ENCODE assay signal across 1 cellular context in the genomic region with DNA sequence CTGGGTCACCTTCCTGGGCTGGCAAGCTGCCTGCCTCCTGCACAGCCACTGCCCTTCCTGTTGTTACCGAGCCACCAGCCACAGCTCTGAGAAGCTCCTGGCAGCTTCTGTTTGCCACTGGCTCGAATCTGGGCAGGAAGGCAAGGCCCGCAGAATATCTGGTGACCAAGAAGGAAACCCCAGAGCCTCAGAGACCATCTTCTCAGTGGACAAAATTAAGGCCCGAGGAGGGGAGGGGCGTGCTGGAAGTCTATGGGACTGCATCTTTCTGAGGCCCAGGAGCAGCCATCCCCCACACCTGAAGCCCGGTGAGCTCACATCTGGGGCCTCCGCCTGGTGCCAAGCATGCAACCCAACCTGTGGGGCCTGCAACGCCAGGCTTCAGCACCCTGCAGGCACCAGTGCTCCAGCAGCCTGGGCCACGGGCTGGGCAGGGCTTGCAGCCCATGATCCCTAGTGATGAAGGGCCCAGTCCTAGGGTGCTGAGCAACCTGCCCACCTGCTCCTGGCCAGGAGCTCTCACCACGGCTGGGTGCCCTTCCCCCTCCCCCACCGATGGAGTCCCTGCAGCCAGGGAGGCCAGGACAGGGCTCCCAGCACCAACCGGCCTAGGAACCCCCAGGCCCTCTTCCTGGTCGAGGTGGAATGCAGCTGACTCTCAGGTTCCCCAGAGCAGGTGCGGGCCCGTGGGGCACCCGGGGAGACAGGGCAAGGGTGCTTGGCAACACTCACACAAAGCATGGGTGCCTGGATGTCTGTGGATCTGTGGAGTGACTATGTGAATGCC.
TF ChIP-seq lines count a peak whose summit lies in the region.

No MANE protein-coding gene starts in this region.

TF ChIP-seq in WTC11, 78 proteins besides CTCF, POLR2A, EP300 and RAD21 (continued from another document):
- no peak for TF ChIP-seq ZNF396 (CRISPR knock-in tag; IDR thresholded peaks at IDR 0.05; ENCODE audit: borderline replicate concordance)
- no peak for TF ChIP-seq CBFB (CRISPR knock-in tag; IDR thresholded peaks at IDR 0.05; ENCODE audit: low read depth)
- no peak for TF ChIP-seq ZNF281 (CRISPR knock-in tag; IDR thresholded peaks at IDR 0.05)
- no peak for TF ChIP-seq TEAD4 (CRISPR knock-in tag; IDR thresholded peaks at IDR 0.05)
- TF ChIP-seq OVOL2 (CRISPR knock-in tag; IDR thresholded peaks at IDR 0.05; ENCODE audit: borderline replicate concordance), result no peak
- TF ChIP-seq USF2 (CRISPR knock-in tag; IDR thresholded peaks at IDR 0.05), result no peak
- no peak for TF ChIP-seq TCF7 (CRISPR knock-in tag; IDR thresholded peaks at IDR 0.05; ENCODE audit: low read depth)
